In the genomic region with DNA sequence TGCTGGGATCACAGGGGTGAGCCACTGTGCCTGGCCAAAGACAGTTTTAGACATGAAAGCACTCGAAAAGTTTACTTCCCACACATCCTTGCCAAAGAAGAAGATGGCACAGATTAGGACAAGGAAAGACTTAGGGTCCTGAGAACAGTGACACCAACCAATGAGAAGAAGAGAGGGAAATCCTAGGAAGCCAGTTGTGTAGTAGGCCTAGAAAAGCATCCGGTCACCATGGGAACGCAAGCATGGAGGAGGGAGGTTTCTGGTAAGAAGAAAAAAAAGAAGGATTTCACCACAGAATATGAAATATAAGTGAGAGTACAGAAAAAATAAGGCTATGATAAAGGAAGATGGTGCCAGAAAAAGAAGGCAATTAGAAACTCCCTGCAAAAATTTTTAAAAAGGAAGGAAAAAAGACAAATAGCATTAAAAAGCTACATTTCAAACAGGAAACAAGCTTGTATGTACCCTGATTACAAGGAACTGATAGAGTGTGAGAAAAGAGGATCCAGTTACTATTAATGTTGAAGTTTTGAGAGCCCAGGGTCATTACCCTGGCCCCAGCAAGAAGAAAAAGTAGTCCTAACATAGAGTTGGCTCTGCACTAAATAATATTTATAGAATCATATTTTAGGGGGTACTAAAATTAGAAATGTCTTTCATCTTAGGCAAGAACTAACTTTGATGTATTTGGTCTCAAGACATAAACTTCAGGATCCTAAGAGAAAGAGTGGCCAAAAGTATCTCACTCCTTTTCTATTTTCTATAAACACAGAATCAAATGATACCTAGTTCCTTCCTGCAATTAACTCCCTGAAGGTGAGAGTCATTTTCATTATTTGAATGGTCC, we compare ENCODE assay signal across 1 cellular context.
TF ChIP-seq lines count a peak whose summit lies in the region.

No MANE protein-coding gene starts in this region.

TF ChIP-seq in IMR-90, 13 proteins besides CTCF, POLR2A, EP300 and RAD21 (continued from another document):
- no peak for TF ChIP-seq MXI1 (IDR thresholded peaks at IDR 0.05; ENCODE audit: borderline replicate concordance, low read depth, low read length)
- TF ChIP-seq, protein P1, sequence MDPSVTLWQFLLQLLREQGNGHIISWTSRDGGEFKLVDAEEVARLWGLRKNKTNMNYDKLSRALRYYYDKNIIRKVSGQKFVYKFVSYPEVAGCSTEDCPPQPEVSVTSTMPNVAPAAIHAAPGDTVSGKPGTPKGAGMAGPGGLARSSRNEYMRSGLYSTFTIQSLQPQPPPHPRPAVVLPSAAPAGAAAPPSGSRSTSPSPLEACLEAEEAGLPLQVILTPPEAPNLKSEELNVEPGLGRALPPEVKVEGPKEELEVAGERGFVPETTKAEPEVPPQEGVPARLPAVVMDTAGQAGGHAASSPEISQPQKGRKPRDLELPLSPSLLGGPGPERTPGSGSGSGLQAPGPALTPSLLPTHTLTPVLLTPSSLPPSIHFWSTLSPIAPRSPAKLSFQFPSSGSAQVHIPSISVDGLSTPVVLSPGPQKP (IDR thresholded peaks at IDR 0.05; ENCODE audit: borderline replicate concordance, low read depth, low read length): no peak
